ENCODE assay signal across 8 cellular contexts in the genomic region with DNA sequence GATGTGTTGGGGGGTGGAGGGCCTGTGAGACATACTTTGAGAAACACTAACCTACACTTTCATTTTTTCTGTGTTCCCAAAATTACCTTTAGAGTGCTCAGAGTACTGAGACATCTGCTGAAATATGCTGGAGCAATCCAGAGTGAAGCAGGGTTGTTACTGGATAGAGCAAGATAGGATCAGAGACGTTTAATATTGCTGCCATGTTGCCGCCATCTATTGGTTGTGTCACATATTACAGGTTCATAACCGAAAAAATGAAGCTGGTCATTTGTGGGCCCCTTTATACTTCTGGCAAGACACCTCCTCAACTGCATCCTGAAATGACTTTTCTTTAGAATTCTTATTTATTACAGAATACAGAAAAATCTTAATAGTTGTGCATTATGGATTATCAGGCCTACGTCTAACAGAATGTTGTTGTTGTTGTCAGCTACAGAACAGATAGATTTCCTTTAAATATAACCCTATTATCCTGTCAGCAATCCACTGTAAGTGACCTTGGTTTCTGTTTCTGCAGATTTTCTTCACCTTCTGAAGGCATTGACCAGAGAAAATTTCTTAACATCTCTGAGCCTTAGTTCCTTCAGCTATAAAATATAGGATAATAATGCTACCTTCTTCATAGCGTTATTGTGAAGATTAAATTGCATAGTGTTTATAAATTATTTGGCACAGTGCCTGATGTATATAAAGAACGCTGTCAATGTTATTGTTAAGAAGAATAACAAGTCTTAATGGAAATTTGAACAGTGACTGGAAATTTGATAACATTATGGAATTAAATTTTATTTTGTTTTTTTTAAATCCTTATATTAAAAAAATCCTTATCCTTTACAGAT.
A peak's percentile ranks its signal among the peaks of the same experiment; 100 is the strongest.
DNase-seq lines count a peak whose midpoint lies in the region; ATAC-seq and TF ChIP-seq lines count a peak whose summit lies in the region.

No MANE protein-coding gene starts in this region.

- no peak overlapping the region for H3K27ac ChIP-seq in BLaER1
- no peak overlapping the region for H3K27ac ChIP-seq in parathyroid adenoma

- H3K27ac Mint-ChIP-seq in activated T-cell treated with anti-CD3 and anti-CD28 coated beads, Interleukin-2, amount 50 U/mL, for 24 hours: peak overlapping the region; percentile 54

- H4K20me1 ChIP-seq in BLaER1: no peaks in the 10 kb centered on the region

- no peak overlapping the region for H3K4me3 Mint-ChIP-seq in activated T-cell treated with anti-CD3 and anti-CD28 coated beads, Interleukin-2, amount 50 U/mL, for 24 hours

- H3K27me3 ChIP-seq in BLaER1 (no peaks in the 10 kb centered on the region), parathyroid adenoma (ENCODE audit: control insufficient read depth, insufficient read depth, low read length) (no peaks in the 10 kb centered on the region)

- H3K36me3 ChIP-seq in BLaER1 (no peaks in the 10 kb centered on the region), parathyroid adenoma (ENCODE audit: control insufficient read depth, insufficient read depth, low read length) (no peaks in the 10 kb centered on the region)

- peak overlapping the region; percentile 60; the same call in 1 of the 2 replicates for H3K4me2 ChIP-seq in BLaER1
- H3K4me2 ChIP-seq in parathyroid adenoma (ENCODE audit: low read length): no peak overlapping the region

- ATAC-seq in GM18498 (IDR thresholded peaks at IDR 0.05; ENCODE audit: unreplicated experiment) (peak; percentile 66), HG03378 (IDR thresholded peaks at IDR 0.05; ENCODE audit: unreplicated experiment) (peak; percentile 79), HG02852 (IDR thresholded peaks at IDR 0.05; ENCODE audit: unreplicated experiment) (no peak)

- peaks cover 25% of the 10 kb centered on the region for H3K4me1 ChIP-seq in BLaER1
- no peaks in the 10 kb centered on the region for H3K4me1 ChIP-seq in parathyroid adenoma

- H3K9me3 Mint-ChIP-seq in activated T-cell treated with anti-CD3 and anti-CD28 coated beads, Interleukin-2, amount 50 U/mL, for 24 hours: no peaks in the 10 kb centered on the region

- no peaks in the 10 kb centered on the region for H3K79me2 ChIP-seq in parathyroid adenoma

- peaks cover 39% of the 10 kb centered on the region for H3K4me1 Mint-ChIP-seq in activated T-cell treated with anti-CD3 and anti-CD28 coated beads, Interleukin-2, amount 50 U/mL, for 24 hours (ENCODE audit: low read depth)

- H3K9ac ChIP-seq in BLaER1 (no peak overlapping the region), parathyroid adenoma (no peak overlapping the region)

- DNase-seq in NCI-H526 treated with DMSO at 0.1 percent for 48 hours (lab: John Stamatoyannopoulos, UW): peak; percentile 61
- DNase-seq in activated T-cell treated with anti-CD3 and anti-CD28 coated beads, Interleukin-2, amount 50 U/mL, for 24 hours: no peak
- peak; percentile 35 for DNase-seq in germinal center (ENCODE audit: low spot score)

- H3K9me3 ChIP-seq in BLaER1 (no peaks in the 10 kb centered on the region), parathyroid adenoma (ENCODE audit: control insufficient read depth, low read length) (no peaks in the 10 kb centered on the region)

- TF ChIP-seq CTCF in parathyroid adenoma (IDR thresholded peaks at IDR 0.05): peak; percentile 76

- no peaks in the 10 kb centered on the region for H3K36me3 Mint-ChIP-seq in activated T-cell treated with anti-CD3 and anti-CD28 coated beads, Interleukin-2, amount 50 U/mL, for 24 hours (ENCODE audit: low read depth)

- no peak overlapping the region for H3K4me3 ChIP-seq in BLaER1
- H3K4me3 ChIP-seq in parathyroid adenoma (ENCODE audit: low read depth, low read length): no peak overlapping the region

- no peaks in the 10 kb centered on the region for H3K27me3 Mint-ChIP-seq in activated T-cell treated with anti-CD3 and anti-CD28 coated beads, Interleukin-2, amount 50 U/mL, for 24 hours

- H2AFZ ChIP-seq in parathyroid adenoma: no peak overlapping the region
